In the genomic region with DNA sequence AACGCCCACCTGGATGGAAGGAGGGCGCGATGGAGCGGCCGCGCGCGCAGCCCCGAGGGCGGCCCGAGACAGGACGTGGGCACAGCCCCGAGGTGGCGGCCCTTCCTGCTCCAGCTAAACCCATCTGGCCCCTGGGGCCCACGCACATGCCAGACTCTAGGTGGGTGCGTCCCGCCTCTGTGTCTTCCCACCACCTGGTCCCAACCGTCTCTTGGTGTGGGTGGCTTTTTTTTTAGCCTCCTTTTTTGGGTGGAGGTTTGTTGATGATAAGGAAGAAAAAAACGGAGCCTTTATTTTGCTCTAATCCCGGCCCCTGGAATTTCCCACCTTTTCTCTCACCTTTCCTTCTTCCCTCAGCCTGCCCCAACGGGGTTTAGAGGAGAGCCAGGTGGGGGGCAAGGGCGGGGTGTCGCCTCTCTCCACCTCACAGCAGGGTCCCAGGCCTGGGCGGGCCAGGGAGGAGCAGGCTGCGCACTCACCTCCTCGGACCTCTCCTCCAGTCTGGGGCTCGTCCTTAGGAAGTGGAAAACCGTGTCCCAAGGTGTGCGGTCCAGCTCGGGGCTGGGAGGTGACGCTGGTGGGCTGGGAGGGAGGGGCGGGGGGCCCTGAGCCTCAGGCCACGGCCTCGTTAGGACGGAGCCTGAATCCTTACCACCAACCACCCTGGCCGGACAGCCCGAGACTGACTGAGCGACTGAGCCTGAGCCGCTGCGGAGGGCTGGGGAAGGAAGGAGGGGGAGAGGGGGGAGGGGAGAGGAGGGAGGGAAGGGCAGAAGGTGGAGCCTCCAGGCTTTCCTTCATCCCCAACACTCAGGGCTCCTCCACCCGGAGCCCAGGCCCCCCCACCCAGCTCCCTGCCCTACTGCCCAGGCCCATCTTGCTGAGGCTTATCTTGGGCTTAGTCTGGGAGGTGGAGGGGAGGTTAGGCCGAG, we compare ENCODE assay signal across 18 cellular contexts. TPM values are rescaled to one million over a fixed set of nuclear protein-coding genes. Genes with fewer than 3 reads are reported as not detected.
DNase-seq lines count a peak whose midpoint lies in the region; TF ChIP-seq lines count a peak whose summit lies in the region.
"Had no signal": no experiment of that assay in that cellular context is flagged by ENCODE, and none has a peak within 500 bp of the region (broad histone marks: within the 10 kb centered on the region; RNA-seq: fewer than 3 reads in every experiment).

TSS of gene SOX10 (minus strand) at position 696 of the 932 bp plus-strand sequence. CDS start 771 bp downstream, outside the sequence.

- peaks cover 9% of the 10 kb centered on the region; the same call in 1 of the 2 replicates for H3K9me3 ChIP-seq in BLaER1
- H3K9me3 ChIP-seq in WERI-Rb-1 (ENCODE audit: severe bottlenecking): no peaks in the 10 kb centered on the region
- no peaks in the 10 kb centered on the region for H3K9me3 ChIP-seq in hepatocyte (ENCODE audit: low read depth)
- H3K9me3 ChIP-seq: adrenal gland, upper lobe of left lung had no signal

- H3K4me2 ChIP-seq in BLaER1 (peak within 1 kb of the TSS; percentile 94), hepatocyte (peak within 1 kb of the TSS; percentile 69)

- H3K27ac ChIP-seq in BLaER1: peak within 1 kb of the TSS; percentile 63
- H3K27ac ChIP-seq in WERI-Rb-1: no peak within 1 kb of the TSS
- no peak within 1 kb of the TSS for H3K27ac ChIP-seq in hepatocyte
- H3K27ac ChIP-seq: adrenal gland, foreskin keratinocyte, upper lobe of left lung had no signal

- H3K4me3 ChIP-seq in BLaER1 (no peak within 1 kb of the TSS), WERI-Rb-1 (ENCODE audit: low read depth, low read length) (no peak within 1 kb of the TSS), hepatocyte (no peak within 1 kb of the TSS)
- H3K4me3 ChIP-seq: adrenal gland, upper lobe of left lung had no signal

- H4K20me1 ChIP-seq in BLaER1 (no peaks in the 10 kb centered on the region), hepatocyte (ENCODE audit: insufficient read depth, poor library complexity, severe bottlenecking) (peaks cover 4% of the 10 kb centered on the region)

- no peaks in the 10 kb centered on the region for H3K9me2 ChIP-seq in hepatocyte (replicated peaks; ENCODE audit: insufficient read depth)

- no peaks in the 10 kb centered on the region for H3K27me3 ChIP-seq in BLaER1
- H3K27me3 ChIP-seq in WERI-Rb-1 (ENCODE audit: insufficient read depth, low read depth, severe bottlenecking): no peaks in the 10 kb centered on the region
- H3K27me3 ChIP-seq in hepatocyte: peaks cover 37% of the 10 kb centered on the region
- H3K27me3 ChIP-seq: adrenal gland, foreskin keratinocyte, upper lobe of left lung had no signal

- no peak within 1 kb of the TSS for H2AFZ ChIP-seq in hepatocyte

- H3K36me3 ChIP-seq in BLaER1 (peaks cover 16% of the 10 kb centered on the region), WERI-Rb-1 (no peaks in the 10 kb centered on the region), hepatocyte (replicated peaks; ENCODE audit: insufficient read depth, low read depth) (no peaks in the 10 kb centered on the region)
- H3K36me3 ChIP-seq: adrenal gland had no signal

- DNase-seq in WERI-Rb-1 (peak; percentile 73), hepatocyte (ENCODE audit: low spot score) (no peak), occipital lobe (lab: John Stamatoyannopoulos, UW) (peak; percentile 67), OCI-M1 (lab: John Stamatoyannopoulos, UW) (no peak), DMS153 treated with DMSO at 0.1 percent for 48 hours (lab: John Stamatoyannopoulos, UW; ENCODE audit: unreplicated experiment) (no peak), HuH-7.5 (ENCODE audit: low spot score) (no peak)
- no peak for DNase-seq in effector CD4-positive, alpha-beta T cell
- DNase-seq: activated CD4-positive, alpha-beta T cell treated with anti-CD3 and anti-CD28 coated beads for 36 hours; activated T-cell treated with anti-CD3 and anti-CD28 coated beads, Interleukin-2, amount 50 U/mL, for 1 hour; adrenal gland; effector CD8-positive, alpha-beta T cell; foreskin keratinocyte; NCI-H1105 treated with DMSO at 0.1 percent for 48 hours; NCI-H345; T-cell had no signal

- 24% methylated on average over 30 of the region's 42 CpGs for WGBS in hepatocyte (ENCODE audit: low lambda C conversion rate, missing lambda C conversion rate)

- no peaks in the 10 kb centered on the region for H3K79me2 ChIP-seq in hepatocyte

- H3K4me1 ChIP-seq in BLaER1: peaks cover 80% of the 10 kb centered on the region
- H3K4me1 ChIP-seq in hepatocyte (ENCODE audit: insufficient read depth): peaks cover 5% of the 10 kb centered on the region
- H3K4me1 ChIP-seq: adrenal gland, foreskin keratinocyte, upper lobe of left lung had no signal

- TF ChIP-seq CTCF in WERI-Rb-1 (IDR thresholded peaks at IDR 0.05; ENCODE audit: low read depth, low read length) (no peak), hepatocyte (IDR thresholded peaks at IDR 0.05; ENCODE audit: poor library complexity) (no peak)

- H3K9ac ChIP-seq in BLaER1: 0 out of 2 replicates have a peak within 1 kb of the TSS, but pooled peaks have one; percentile 38

RNA-seq across cellular contexts. Expression of gene SOX10, which starts in this region (rescaled TPM):
- total RNA-seq in hepatocyte: not detected in 2 replicates
- polyA plus RNA-seq in hepatocyte: not detected in 2 replicates
- 1.9 TPM for total RNA-seq in occipital lobe
- total RNA-seq: activated CD4-positive, alpha-beta T cell treated with anti-CD3 and anti-CD28 coated beads for 36 hours; foreskin keratinocyte; T-cell had no signal
- polyA plus RNA-seq: IgD-negative memory B cell had no signal

Comparison
In these comparisons a context has a peak if more than half of its experiments do, and no peak if none do; other contexts are left out.
1. DNase-seq: peak in WERI-Rb-1 (single experiment) and occipital lobe (single experiment); none in hepatocyte (single experiment), OCI-M1 (single experiment), effector CD4-positive, alpha-beta T cell (single experiment), DMS153 treated with DMSO at 0.1 percent for 48 hours (single experiment) and HuH-7.5 (single experiment).